22 cellular contexts compared by ENCODE assay signal in genomic region chr9:15763371-15763770, GRCh38.
DNase-seq lines count a peak whose midpoint lies in the region; ATAC-seq and TF ChIP-seq lines count a peak whose summit lies in the region.
"Had no signal": no experiment of that assay in that cellular context is flagged by ENCODE, and none has a peak within 500 bp of the region (broad histone marks: within the 10 kb centered on the region; RNA-seq: fewer than 3 reads in every experiment).

No MANE protein-coding gene starts in this region.

- no peaks in the 10 kb centered on the region for H3K27me3 ChIP-seq in foreskin keratinocyte
- H3K27me3 ChIP-seq in GM23248 (replicated peaks; ENCODE audit: insufficient read depth) = no peaks in the 10 kb centered on the region
- H3K27me3 ChIP-seq: BE2C, BLaER1 had no signal

- no peaks in the 10 kb centered on the region for H3K9me2 ChIP-seq in GM23248 (ENCODE audit: insufficient read depth)

- H3F3A ChIP-seq in GM23248 (ENCODE audit: insufficient read depth) = no peaks in the 10 kb centered on the region

- no peaks in the 10 kb centered on the region for H3K79me2 ChIP-seq in GM23248 (ENCODE audit: insufficient read depth)

- no peaks in the 10 kb centered on the region for H3K9me3 ChIP-seq in GM23248 (ENCODE audit: low read depth)
- H3K9me3 ChIP-seq: BE2C, BLaER1 had no signal

- peak; percentile 26 for DNase-seq in NCI-H226
- DNase-seq in foreskin keratinocyte = no peak
- DNase-seq in GM23248 = no peak
- no peak for DNase-seq in Right ventricle myocardium inferior (ENCODE audit: missing footprints)
- DNase-seq: 8988T; ACHN; BE2C; C1 segment of cervical spinal cord; CD4-positive, alpha-beta memory T cell; CD4-positive, CD25-positive, alpha-beta regulatory T cell; CD8-positive, alpha-beta memory T cell; COR-L47; DMS 273 treated with DMSO at 0.1 percent for 48 hours; DMS153; DMS53; DMS79; DND-41; EL; GDM1 had no signal

- in situ Hi-C loops in GM23248 (cut with MboI) = no loop called here

- WGBS in GM23248 (ENCODE audit: low coverage in 1 of 2, low lambda C conversion rate in 2 of 2, missing lambda C conversion rate in 2 of 2), 2 experiments = 53 to 78% methylated on average over 1 of the region's 1 CpG

- H3K4me1 ChIP-seq in foreskin keratinocyte (no peaks in the 10 kb centered on the region), GM23248 (ENCODE audit: insufficient read depth) (no peaks in the 10 kb centered on the region)
- H3K4me1 ChIP-seq: BE2C, BLaER1 had no signal

- no peak overlapping the region for H3K4me2 ChIP-seq in GM23248 (ENCODE audit: unreplicated experiment)
- H3K4me2 ChIP-seq: BLaER1 had no signal

- H3K36me3 ChIP-seq in GM23248 (ENCODE audit: low read depth) = no peaks in the 10 kb centered on the region
- H3K36me3 ChIP-seq: BE2C, BLaER1 had no signal

- H3K4me3 ChIP-seq in GM23248 = no peak overlapping the region
- H3K4me3 ChIP-seq: BLaER1, GM12878 had no signal

- H3K9ac ChIP-seq in GM23248 = no peak overlapping the region
- H3K9ac ChIP-seq: BLaER1 had no signal

- TF ChIP-seq CTCF in foreskin keratinocyte (conservative IDR thresholded peaks at IDR 0.05) = no peak

- H4K20me1 ChIP-seq in GM23248 (ENCODE audit: insufficient read depth) = no peaks in the 10 kb centered on the region
- H4K20me1 ChIP-seq: BLaER1 had no signal

- H2AFZ ChIP-seq in GM23248 = no peak overlapping the region

- intact Hi-C loops in Right ventricle myocardium inferior (cut with DNase I) = no loop called here

- no peak overlapping the region for H3K27ac ChIP-seq in foreskin keratinocyte
- H3K27ac ChIP-seq in GM23248 = no peak overlapping the region
- H3K27ac ChIP-seq: BLaER1 had no signal

- peak; percentile 34 for ATAC-seq in foreskin keratinocyte
- no peak for ATAC-seq in Right ventricle myocardium inferior
- no peak for ATAC-seq in HG03439 (IDR thresholded peaks at IDR 0.05; ENCODE audit: unreplicated experiment)
- ATAC-seq: GM12878 had no signal
